17 cellular contexts compared by ENCODE assay signal in the genomic region with DNA sequence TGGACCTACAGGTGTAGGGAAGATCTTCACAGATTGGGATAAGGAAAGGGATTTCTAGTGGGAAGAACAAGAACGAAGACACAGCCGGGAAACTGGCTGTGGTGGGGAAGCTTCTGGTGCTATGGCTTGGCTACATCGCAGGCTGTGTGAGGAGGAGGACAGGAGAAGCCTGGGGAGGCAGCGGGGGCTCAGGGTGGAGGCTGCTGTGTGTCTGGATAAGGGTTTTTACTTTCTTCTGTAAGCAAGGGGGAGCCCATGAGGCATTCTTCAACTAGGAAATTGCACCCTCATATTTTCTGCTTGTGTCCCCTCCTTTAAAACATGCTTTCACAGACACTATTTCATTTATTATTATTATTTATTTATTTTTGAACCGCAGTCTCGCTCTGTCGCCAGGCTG. TPM values are rescaled to one million over a fixed set of nuclear protein-coding genes. Genes with fewer than 3 reads are reported as not detected.
A peak's percentile ranks its signal among the peaks of the same experiment; 100 is the strongest.
DNase-seq lines count a peak whose midpoint lies in the region; ATAC-seq and TF ChIP-seq lines count a peak whose summit lies in the region.
"Had no signal": no experiment of that assay in that cellular context is flagged by ENCODE, and none has a peak within 500 bp of the region (broad histone marks: within the 10 kb centered on the region; RNA-seq: fewer than 3 reads in every experiment).

No MANE protein-coding gene starts in this region.

- no peak for DNase-seq in CD14-positive monocyte (ENCODE audit: low spot score)
- peak; percentile 24 for DNase-seq in HCEC 1CT
- DNase-seq in SW480 (ENCODE audit: low spot score): peak; percentile 32
- DNase-seq in memory B cell (ENCODE audit: low spot score in 2 of 2): no peak
- DNase-seq in occipital lobe (lab: John Stamatoyannopoulos, UW): no peak
- no peak for DNase-seq in DMS53 treated with DMSO at 0.1 percent for 48 hours (lab: John Stamatoyannopoulos, UW; ENCODE audit: unreplicated experiment)
- DNase-seq: activated CD4-positive, CD25-positive, alpha-beta regulatory T cell treated with anti-CD3 and anti-CD28 coated beads, Interleukin-2, amount 50 U/mL, for 72 hours; activated T-cell treated with anti-CD3 and anti-CD28 coated beads, Interleukin-2, amount 50 U/mL, for 4 hours; CD8-positive, alpha-beta T cell; esophagus squamous epithelium; NCI-H2107; stimulated activated CD4-positive, alpha-beta T cell treated with anti-CD3 and anti-CD28 coated beads, Interleukin-4, amount 100 ng/mL, for 24 hours had no signal

- peak; percentile 47 for TF ChIP-seq CTCF in CD14-positive monocyte (IDR thresholded peaks at IDR 0.05)

- peaks cover 53% of the 10 kb centered on the region for H3K4me1 Mint-ChIP-seq in CD14-positive monocyte
- H3K4me1 Mint-ChIP-seq in memory B cell: peaks cover 21% of the 10 kb centered on the region

- intact Hi-C loops in CD14-positive monocyte (cut with micrococcal nuclease): loop anchor here in 1 of 2 donors (10.0 kb wide), 2 partner anchors 119 to 211 kb away; a partner anchor contains a TSS

- H3K27me3 Mint-ChIP-seq in CD14-positive monocyte (ENCODE audit: low read depth in 3 of 3): peaks cover 5 to 10% (median 9%) of the 10 kb centered on the region in 3 donors
- peaks cover 2% of the 10 kb centered on the region for H3K27me3 Mint-ChIP-seq in memory B cell

- H3K27ac Mint-ChIP-seq in CD14-positive monocyte: peak overlapping the region; percentile 19 to 92 (median 37)
- no peak overlapping the region for H3K27ac Mint-ChIP-seq in memory B cell
- H3K27ac Mint-ChIP-seq: CD8-positive, alpha-beta T cell had no signal

- ATAC-seq in memory B cell (ENCODE audit: low read depth) (peak; percentile 10), HG02588 (IDR thresholded peaks at IDR 0.05; ENCODE audit: unreplicated experiment) (no peak)
- ATAC-seq: activated T-cell treated with anti-CD3 and anti-CD28 coated beads, Interleukin-2, amount 50 U/mL, for 4 hours; CD8-positive, alpha-beta T cell; sciatic nerve had no signal

- H3K36me3 Mint-ChIP-seq in CD14-positive monocyte (peaks cover 5 to 8% of the 10 kb centered on the region in 2 donors), memory B cell (peaks cover 7% of the 10 kb centered on the region)
- H3K36me3 Mint-ChIP-seq: CD8-positive, alpha-beta T cell had no signal

- H3K4me3 Mint-ChIP-seq in CD14-positive monocyte: peak overlapping the region in 1 of 2 donors; percentile 35
- peak overlapping the region; percentile 3 for H3K4me3 Mint-ChIP-seq in memory B cell
- H3K4me3 Mint-ChIP-seq: activated T-cell treated with anti-CD3 and anti-CD28 coated beads, Interleukin-2, amount 50 U/mL, for 4 hours; CD8-positive, alpha-beta T cell had no signal

- H3K9me3 Mint-ChIP-seq in CD14-positive monocyte (no peaks in the 10 kb centered on the region), memory B cell (no peaks in the 10 kb centered on the region)
- H3K9me3 Mint-ChIP-seq: activated T-cell treated with anti-CD3 and anti-CD28 coated beads, Interleukin-2, amount 50 U/mL, for 4 hours; CD8-positive, alpha-beta T cell had no signal

RNA-seq across cellular contexts. Expression of a gene that starts 2.9 kb away (rescaled TPM):
- polyA plus RNA-seq in CD14-positive monocyte: 10 to 100 TPM; 36.9 to 68.6 TPM
- 2.2 TPM for total RNA-seq in occipital lobe

RNA-seq across cellular contexts. Expression of a gene that starts 33.4 kb away (rescaled TPM):
- polyA plus RNA-seq in CD14-positive monocyte: not detected
- 1.2 TPM for total RNA-seq in occipital lobe
- total RNA-seq: activated T-cell treated with anti-CD3 and anti-CD28 coated beads, Interleukin-2, amount 50 U/mL, for 4 hours had no signal

RNA-seq across cellular contexts. Expression of a gene that starts 35.7 kb away (rescaled TPM):
- not detected for polyA plus RNA-seq in CD14-positive monocyte
- total RNA-seq in occipital lobe: 1.9 TPM
- total RNA-seq: activated T-cell treated with anti-CD3 and anti-CD28 coated beads, Interleukin-2, amount 50 U/mL, for 4 hours; CD8-positive, alpha-beta T cell; H4 had no signal

RNA-seq across cellular contexts. Expression of a gene that starts 36.7 kb away (rescaled TPM):
- not detected for polyA plus RNA-seq in CD14-positive monocyte
- total RNA-seq in occipital lobe: not detected
- total RNA-seq: activated T-cell treated with anti-CD3 and anti-CD28 coated beads, Interleukin-2, amount 50 U/mL, for 4 hours; CD8-positive, alpha-beta T cell; esophagus squamous epithelium; H4; lower leg skin; sciatic nerve; urinary bladder had no signal
- polyA plus RNA-seq: urinary bladder had no signal

RNA-seq across cellular contexts. Expression of a gene that starts 51.2 kb away (rescaled TPM):
- polyA plus RNA-seq in CD14-positive monocyte: 1 to 10 TPM; 1.3 to 4.5 TPM
- 30.3 TPM for total RNA-seq in occipital lobe

Comparison
In these comparisons a context has a peak if more than half of its experiments do, and no peak if none do; other contexts are left out.
1. DNase-seq: peak in HCEC 1CT (single experiment) and SW480 (single experiment); none in CD14-positive monocyte (single experiment), memory B cell (0 of 2), occipital lobe (single experiment) and DMS53 treated with DMSO at 0.1 percent for 48 hours (single experiment).